ENCODE assay signal across 12 cellular contexts in the genomic region with DNA sequence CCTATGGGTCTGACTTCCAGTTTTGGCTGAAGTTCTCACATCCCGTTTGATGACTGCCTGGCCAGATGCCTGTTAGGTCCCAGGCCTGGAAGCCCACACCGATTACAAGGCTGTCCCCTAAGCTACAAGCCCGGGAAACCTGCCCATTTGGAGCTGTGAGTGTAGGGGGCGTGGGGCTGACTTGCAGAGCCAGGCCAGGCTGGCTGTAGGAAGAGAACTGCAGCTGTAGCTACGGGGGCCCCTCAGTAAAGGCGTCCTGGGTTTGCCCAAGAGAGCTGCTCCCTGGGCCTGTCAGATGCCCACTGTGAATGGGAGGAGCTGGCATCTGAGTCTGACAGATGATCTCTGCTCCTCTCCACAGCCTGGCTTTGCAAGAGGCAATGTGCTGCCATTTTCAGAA.
"Had no signal": no experiment of that assay in that cellular context is flagged by ENCODE, and none has a peak within 500 bp of the region (broad histone marks: within the 10 kb centered on the region; RNA-seq: fewer than 3 reads in every experiment).

No MANE protein-coding gene starts in this region.

- H3K27me3 ChIP-seq: ascending aorta, cardiac muscle cell, vagina had no signal

- H3K27ac ChIP-seq: ascending aorta, cardiac muscle cell, tibial artery, vagina had no signal

- H3K4me3 ChIP-seq: ascending aorta, cardiac muscle cell, tibial artery, vagina had no signal

- ATAC-seq: natural killer cell treated with Interleukin-12 subunit alpha and Interleukin-12 subunit beta and Interleukin-15 and Interleukin-18, amount 100 ng/mL, for 72 hours; T-cell had no signal

- H3K4me1 ChIP-seq: ascending aorta, tibial artery, vagina had no signal

- H3K9me3 ChIP-seq: ascending aorta, tibial artery, vagina had no signal

- DNase-seq: activated CD4-positive, alpha-beta memory T cell treated with anti-CD3 and anti-CD28 coated beads for 36 hours; activated gamma-delta T cell; activated T-cell treated with anti-CD3 and anti-CD28 coated beads, Interleukin-2, amount 50 U/mL, for 48 hours; erythroblast; left cardiac atrium; T-cell; T1000; tibial artery had no signal

- H3K36me3 ChIP-seq: ascending aorta, cardiac muscle cell, tibial artery, vagina had no signal
